16 cellular contexts compared by ENCODE assay signal in the genomic region with DNA sequence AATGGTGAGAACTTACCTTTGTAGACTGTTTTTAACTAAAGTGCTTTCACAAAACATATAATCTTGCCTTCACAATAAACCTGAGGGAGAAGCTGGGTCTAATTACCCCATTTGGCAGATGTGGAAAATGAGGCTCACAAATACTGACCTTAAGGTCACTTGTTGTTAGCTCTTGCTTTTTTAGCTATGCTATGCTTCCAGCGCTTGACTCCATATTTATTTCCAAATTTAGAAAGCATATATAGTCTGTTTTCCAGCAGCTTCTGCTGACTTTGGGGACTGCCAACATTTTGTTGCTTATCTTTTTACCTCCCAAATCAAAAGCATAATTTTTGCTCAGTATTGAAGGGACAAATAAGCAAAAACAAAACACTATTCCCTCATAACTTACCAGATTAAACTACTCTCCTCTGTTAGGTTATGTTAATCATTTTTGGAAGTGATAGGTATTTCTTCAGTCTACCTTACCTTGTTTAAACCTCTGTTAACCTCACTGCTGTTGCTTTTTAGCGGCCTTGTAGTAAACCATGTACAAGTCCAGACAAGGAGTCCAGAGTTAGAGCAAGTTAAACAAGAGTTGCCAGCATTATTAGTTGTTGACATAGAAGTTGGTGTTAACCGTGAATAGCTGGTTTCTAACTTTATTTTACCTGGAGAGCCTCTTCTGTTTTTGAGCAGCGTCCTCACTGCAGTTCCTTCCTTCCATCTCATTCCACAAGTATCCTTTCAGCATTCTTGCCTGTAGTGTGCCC. TPM values are rescaled to one million over a fixed set of nuclear protein-coding genes. Genes with fewer than 3 reads are reported as not detected.
DNase-seq lines count a peak whose midpoint lies in the region; ATAC-seq, FAIRE-seq and TF ChIP-seq lines count a peak whose summit lies in the region.
"Had no signal": no experiment of that assay in that cellular context is flagged by ENCODE, and none has a peak within 500 bp of the region (broad histone marks: within the 10 kb centered on the region; RNA-seq: fewer than 3 reads in every experiment).

No MANE protein-coding gene starts in this region.

- FAIRE-seq in HepG2 (lab: Jason Lieb, UNC) = no peak

- in situ Hi-C loops in HepG2 (cut with HindIII; ENCODE audit: extremely low pct_ligation_motif_present, low pct_unique_long_range_greater_than_20kb) = no loop called here

- H3K4me1 ChIP-seq in HepG2 (ENCODE audit: insufficient read depth, low read length) (peaks cover 17% of the 10 kb centered on the region), right lobe of liver (no peaks in the 10 kb centered on the region), esophagus squamous epithelium (peaks cover 9 to 63% (median 19%) of the 10 kb centered on the region in 3 donors)
- H3K4me1 ChIP-seq: A549, SJSA1 had no signal

- H3K36me3 ChIP-seq in HepG2 (replicated peaks in 1 of 2; ENCODE audit: control insufficient read depth in 1 of 2, insufficient read depth in 2 of 2, low read length in 2 of 2) (no peaks in the 10 kb centered on the region), right lobe of liver (no peaks in the 10 kb centered on the region), esophagus squamous epithelium (no peaks in the 10 kb centered on the region)
- H3K36me3 ChIP-seq: SJSA1 had no signal

- no peak overlapping the region for H2AFZ ChIP-seq in HepG2 (ENCODE audit: low read length)

- H3K27me3 Mint-ChIP-seq in type B pancreatic cell = no peaks in the 10 kb centered on the region
- no peaks in the 10 kb centered on the region for H3K27me3 Mint-ChIP-seq in stimulated activated memory B cell treated with anti-CD40 and anti-IgM and Interleukin-4, amounts not matched to agents 10 μg/mL and 1 μg/mL and 100 μg/mL, for 72 hours

- no peaks in the 10 kb centered on the region for H3K36me3 Mint-ChIP-seq in type B pancreatic cell
- no peaks in the 10 kb centered on the region for H3K36me3 Mint-ChIP-seq in stimulated activated memory B cell treated with anti-CD40 and anti-IgM and Interleukin-4, amounts not matched to agents 10 μg/mL and 1 μg/mL and 100 μg/mL, for 72 hours
- H3K36me3 Mint-ChIP-seq: CD8-positive, alpha-beta T cell had no signal

- H4K20me1 ChIP-seq in HepG2 (ENCODE audit: insufficient read depth, low read length) = peaks cover 13% of the 10 kb centered on the region; the same call in 1 of the 2 replicates

- TF ChIP-seq EP300 in HepG2 (IDR thresholded peaks at IDR 0.05; ENCODE audit: low read depth in 2 of 2, low read length in 2 of 2) (no peak), HepG2 (CRISPR knock-in tag; IDR thresholded peaks at IDR 0.05; ENCODE audit: borderline replicate concordance) (no peak)

- H3K27me3 ChIP-seq in HepG2 (ENCODE audit: control insufficient read depth in 1 of 2, insufficient read depth in 2 of 2, low read length in 2 of 2) (no peaks in the 10 kb centered on the region), right lobe of liver (no peaks in the 10 kb centered on the region), esophagus squamous epithelium (no peaks in the 10 kb centered on the region)
- H3K27me3 ChIP-seq: SJSA1 had no signal

- peaks cover 46% of the 10 kb centered on the region for H3K4me1 Mint-ChIP-seq in type B pancreatic cell (ENCODE audit: unreplicated experiment)
- H3K4me1 Mint-ChIP-seq in stimulated activated memory B cell treated with anti-CD40 and anti-IgM and Interleukin-4, amounts not matched to agents 10 μg/mL and 1 μg/mL and 100 μg/mL, for 72 hours = no peaks in the 10 kb centered on the region

- ATAC-seq in HepG2 (no peak), right lobe of liver (no peak), GM21528 (IDR thresholded peaks at IDR 0.05; ENCODE audit: low FRiP score, unreplicated experiment) (no peak), GM19324 (IDR thresholded peaks at IDR 0.05; ENCODE audit: low FRiP score, unreplicated experiment) (no peak)
- ATAC-seq in stimulated activated memory B cell treated with anti-CD40 and anti-IgM and Interleukin-4, amounts not matched to agents 10 μg/mL and 1 μg/mL and 100 μg/mL, for 72 hours = no peak
- ATAC-seq: CD8-positive, alpha-beta T cell had no signal

- CTCF ChIA-PET in HepG2 (lab: Yijun Ruan, JAX; ENCODE audit: low intra/inter-chr PET ratio, low total read pairs) = no interaction called here

- peak overlapping the region; percentile 6 for H3K27ac Mint-ChIP-seq in type B pancreatic cell
- no peak overlapping the region for H3K27ac Mint-ChIP-seq in stimulated activated memory B cell treated with anti-CD40 and anti-IgM and Interleukin-4, amounts not matched to agents 10 μg/mL and 1 μg/mL and 100 μg/mL, for 72 hours
- H3K27ac Mint-ChIP-seq: CD8-positive, alpha-beta T cell had no signal

- WGBS in HepG2 (ENCODE audit: low lambda C conversion rate) = 95% methylated on average over 4 of the region's 4 CpGs
- 84% methylated on average over 4 of the region's 4 CpGs for WGBS in right lobe of liver (ENCODE audit: insufficient coverage, low coverage, low lambda C conversion rate, missing lambda C conversion rate)
- WGBS in esophagus squamous epithelium, 2 donors = 45 to 55% methylated on average over 4 of the region's 4 CpGs

- DNase-seq in HepG2 (ENCODE audit: low spot score) (no peak), right lobe of liver (no peak), esophagus squamous epithelium (lab: John Stamatoyannopoulos, UW) (no peak), type B pancreatic cell (ENCODE audit: extremely low spot score, unreplicated experiment) (no peak)
- DNase-seq: CD8-positive, alpha-beta T cell; H7; NCI-H1092; NCI-H1436 treated with DMSO at 0.1 percent for 48 hours; NCI-H2029 treated with DMSO at 0.1 percent for 48 hours; NCI-H2171 had no signal

- H3K9me3 ChIP-seq in HepG2 (ENCODE audit: low read length) = no peaks in the 10 kb centered on the region
- H3K9me3 ChIP-seq in right lobe of liver = no peaks in the 10 kb centered on the region
- no peaks in the 10 kb centered on the region for H3K9me3 ChIP-seq in esophagus squamous epithelium
- H3K9me3 ChIP-seq: A549, SJSA1 had no signal

- H3K4me3 Mint-ChIP-seq in type B pancreatic cell = peak overlapping the region; percentile 28
- no peak overlapping the region for H3K4me3 Mint-ChIP-seq in stimulated activated memory B cell treated with anti-CD40 and anti-IgM and Interleukin-4, amounts not matched to agents 10 μg/mL and 1 μg/mL and 100 μg/mL, for 72 hours
- H3K4me3 Mint-ChIP-seq: CD8-positive, alpha-beta T cell had no signal

- H3K9me3 Mint-ChIP-seq in type B pancreatic cell = peaks cover 5% of the 10 kb centered on the region
- no peaks in the 10 kb centered on the region for H3K9me3 Mint-ChIP-seq in stimulated activated memory B cell treated with anti-CD40 and anti-IgM and Interleukin-4, amounts not matched to agents 10 μg/mL and 1 μg/mL and 100 μg/mL, for 72 hours
- H3K9me3 Mint-ChIP-seq: CD8-positive, alpha-beta T cell had no signal

- intact Hi-C loops in HepG2 (cut with micrococcal nuclease; ENCODE audit: unreplicated experiment) = loop anchor here (2.0 kb wide), 2 partner anchors 14 to 20 kb away; no protein-coding TSS in a partner anchor
- intact Hi-C loops in right lobe of liver (cut with DNase I) = no loop called here
- intact Hi-C loops in esophagus squamous epithelium (cut with DNase I) = no loop called here

- POLR2A ChIA-PET in HepG2 (lab: Yijun Ruan, JAX) = no interaction called here

- TF ChIP-seq RAD21 in HepG2 (CRISPR knock-in tag; IDR thresholded peaks at IDR 0.05) = no peak

- no TSS peak for BruUV-seq in HepG2 (replicated peaks; lab: Mats Ljungman, UMichigan)

- H3K4me2 ChIP-seq in HepG2 (ENCODE audit: low read depth, low read length) = no peak overlapping the region
- H3K4me2 ChIP-seq: A549 had no signal

- peaks cover 86% of the 10 kb centered on the region for H3K79me2 ChIP-seq in HepG2 (ENCODE audit: insufficient read depth, low read length)

- no peak overlapping the region for H3K9ac ChIP-seq in HepG2 (ENCODE audit: insufficient read depth, low read depth, low read length)

- H3K4me3 ChIP-seq in HepG2 (replicated peaks in 1 of 3; ENCODE audit: insufficient read depth in 1 of 3, low read depth in 2 of 3, low read length in 3 of 3) (no peak overlapping the region), right lobe of liver (no peak overlapping the region), esophagus squamous epithelium (no peak overlapping the region)
- H3K4me3 ChIP-seq: A549, SJSA1 had no signal

- no peak overlapping the region for H3K27ac ChIP-seq in HepG2 (ENCODE audit: extremely low read length, insufficient read depth, low read length)
- no peak overlapping the region for H3K27ac ChIP-seq in right lobe of liver
- no peak overlapping the region for H3K27ac ChIP-seq in VCaP
- H3K27ac ChIP-seq in esophagus squamous epithelium = peak overlapping the region in 3 of 4 donors; percentile 54 to 70 (median 69)
- H3K27ac ChIP-seq: A549, SJSA1 had no signal

- TF ChIP-seq CTCF in HepG2 (CRISPR knock-in tag; IDR thresholded peaks at IDR 0.05) (no peak), right lobe of liver (IDR thresholded peaks at IDR 0.05) (no peak), VCaP (conservative IDR thresholded peaks at IDR 0.05) (peak; percentile 40; the same call in 1 of the 2 replicates), esophagus squamous epithelium (IDR thresholded peaks at IDR 0.05) (no peak), type B pancreatic cell (conservative IDR thresholded peaks at IDR 0.05) (peak; percentile 8)

- TF ChIP-seq POLR2A in HepG2 (IDR thresholded peaks at IDR 0.05; ENCODE audit: insufficient read depth in 1 of 2, low read depth in 2 of 2, low read length in 2 of 2) = no peak
- no peak for TF ChIP-seq POLR2A in right lobe of liver (IDR thresholded peaks at IDR 0.05)
- TF ChIP-seq POLR2A in esophagus squamous epithelium (IDR thresholded peaks at IDR 0.05) = no peak

RNA-seq across cellular contexts. Expression of a gene that starts 4.9 kb away (rescaled TPM):
- total RNA-seq in HepG2 (2016; rRNA removed; fragmentation: Illumina TruSeq; extraction: Trizol) (32.2 and 48.7 TPM in 2 replicates), right lobe of liver (10 to 100 TPM in 1 of 6 experiments, 1 to 10 TPM in 5; 7.3 to 11.1 (median 8.6) TPM), esophagus squamous epithelium (10 to 100 TPM; 12.4 to 24.0 (median 15.9) TPM), type B pancreatic cell (ENCODE audit: low replicate concordance) (75.8 and 114 TPM in 2 replicates)
- 7.9 and 10.0 TPM in 2 replicates for total RNA-seq in HepG2 (2016; cell fraction: cytosol; rRNA removed; fragmentation: Illumina TruSeq; extraction: Trizol; ENCODE audit: low read depth)
- total RNA-seq in HepG2 (2016; cell fraction: insoluble cytoplasmic fraction; rRNA removed; fragmentation: Illumina TruSeq; extraction: Trizol) = 31.9 and 48.3 TPM in 2 replicates
- 29.9 and 30.3 TPM in 2 replicates for total RNA-seq in HepG2 (2016; cell fraction: membrane; rRNA removed; fragmentation: Illumina TruSeq; extraction: Trizol)
- total RNA-seq in HepG2 (2016; cell fraction: nucleus; rRNA removed; fragmentation: Illumina TruSeq; extraction: Trizol) = 45.4 and 45.9 TPM in 2 replicates
- 35.2 and 41.8 TPM in 2 replicates for polyA plus RNA-seq in HepG2 (2011; rRNA removed)
- 29.3 and 34.4 TPM in 2 replicates for polyA plus RNA-seq in HepG2 (2011; cell fraction: cytosol; rRNA removed)
- 44.3 and 48.4 TPM in 2 replicates for polyA plus RNA-seq in HepG2 (2011; cell fraction: nucleus; rRNA removed)
- polyA plus RNA-seq in HepG2 (2012) = 22.4 and 25.6 TPM in 2 replicates
- 1.9 and 2.4 TPM in 2 replicates for polyA plus RNA-seq in HepG2 (2016; cell fraction: cytosol; fragmentation: Illumina TruSeq; extraction: Trizol; ENCODE audit: low read depth)
- polyA plus RNA-seq in HepG2 (2016; cell fraction: insoluble cytoplasmic fraction; fragmentation: Illumina TruSeq; extraction: Trizol; ENCODE audit: low read depth) = 35.0 and 37.4 TPM in 2 replicates
- 14.1 and 14.7 TPM in 2 replicates for polyA plus RNA-seq in HepG2 (2016; cell fraction: membrane; fragmentation: Illumina TruSeq; extraction: Trizol; ENCODE audit: low read depth)
- polyA plus RNA-seq in HepG2 (2016; cell fraction: nucleus; fragmentation: Illumina TruSeq; extraction: Trizol; ENCODE audit: insufficient read depth, low read depth) = 46.5 and 48.4 TPM in 2 replicates
- polyA minus RNA-seq in HepG2 (2011; rRNA and poly(A)+ RNA removed; ENCODE audit: low replicate concordance) = 122 and 306 TPM in 2 replicates
- 33.3 and 38.3 TPM in 2 replicates for polyA minus RNA-seq in HepG2 (2011; cell fraction: cytosol; rRNA and poly(A)+ RNA removed)
- 160 and 161 TPM in 2 replicates for polyA minus RNA-seq in HepG2 (2011; cell fraction: nucleus; rRNA and poly(A)+ RNA removed)

Comparison
In these comparisons a context has a peak if more than half of its experiments do, and no peak if none do; other contexts are left out.
1. H3K27ac ChIP-seq: peak in esophagus squamous epithelium (3 of 4); none in HepG2 (single experiment), right lobe of liver (0 of 3) and VCaP (single experiment).
2. CTCF ChIP-seq: peak in VCaP (single experiment) and type B pancreatic cell (single experiment); none in HepG2 (single experiment), right lobe of liver (0 of 4) and esophagus squamous epithelium (0 of 6).